ENCODE assay signal across 8 cellular contexts in the genomic region with DNA sequence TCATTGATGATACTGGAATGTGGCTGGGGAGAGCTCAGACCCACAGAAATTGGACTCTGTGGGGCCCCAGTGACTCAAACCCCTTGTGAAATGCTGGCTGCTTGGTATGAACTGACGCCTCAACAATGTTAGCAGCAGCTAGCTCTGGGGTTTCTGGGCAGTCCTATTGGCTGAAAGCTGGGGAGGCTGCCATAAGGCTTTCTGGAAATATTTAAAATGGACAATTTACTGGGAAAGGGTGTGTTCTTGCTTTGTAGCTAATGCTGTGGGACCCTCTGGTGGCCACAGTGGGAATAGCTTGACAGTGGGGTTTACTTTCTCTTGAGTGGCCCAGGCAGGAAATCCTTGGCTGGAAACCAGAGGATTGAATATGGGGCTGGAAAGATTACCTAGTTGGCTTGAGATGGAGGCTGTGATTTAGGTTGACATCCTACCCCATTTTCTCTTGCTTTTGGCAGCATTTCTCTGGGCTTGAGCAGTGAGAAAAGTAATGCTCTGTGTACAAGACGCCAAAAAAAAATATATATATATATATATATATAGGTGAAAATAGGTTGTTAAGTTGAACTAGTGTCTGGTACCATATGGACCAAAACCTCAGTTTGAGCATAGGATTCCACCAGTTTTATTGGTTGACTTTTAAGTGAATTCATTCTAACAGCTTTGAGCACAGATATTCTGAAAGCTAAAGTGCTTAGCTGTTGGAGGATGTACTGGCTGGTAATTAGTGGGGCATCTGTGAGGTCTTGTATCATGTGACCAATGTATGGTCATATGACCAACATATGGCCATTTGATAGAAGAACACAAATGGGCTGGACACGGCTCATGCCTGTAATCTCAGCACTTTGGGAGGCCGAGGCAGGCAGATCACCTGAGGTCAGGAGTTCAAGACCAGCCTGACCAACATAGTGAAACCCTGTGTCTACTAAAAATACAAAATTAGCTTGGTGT. TPM values are rescaled to one million over a fixed set of nuclear protein-coding genes. Genes with fewer than 3 reads are reported as not detected.
DNase-seq lines count a peak whose midpoint lies in the region; ATAC-seq and TF ChIP-seq lines count a peak whose summit lies in the region.

No MANE protein-coding gene starts in this region.

- H3K27ac ChIP-seq in lung (ENCODE audit: low read depth in 1 of 2, low read length in 1 of 2): peak overlapping the region in 1 of 2 donors; percentile 29

- peak overlapping the region; percentile 85 for H3K27ac Mint-ChIP-seq in dendritic cell treated with granulocyte-macrophage colony-stimulating factor and Interleukin-4, amounts not matched to agents 40 ng/mL and 50 ng/mL, for 4 days

- no peak overlapping the region for H3K4me3 Mint-ChIP-seq in dendritic cell treated with granulocyte-macrophage colony-stimulating factor and Interleukin-4, amounts not matched to agents 40 ng/mL and 50 ng/mL, for 4 days

- H3K9me3 ChIP-seq in lung (ENCODE audit: control insufficient read depth in 2 of 2, insufficient read depth in 1 of 2, low read length in 1 of 2): no peaks in the 10 kb centered on the region

- no peaks in the 10 kb centered on the region for H3K36me3 Mint-ChIP-seq in dendritic cell treated with granulocyte-macrophage colony-stimulating factor and Interleukin-4, amounts not matched to agents 40 ng/mL and 50 ng/mL, for 4 days (ENCODE audit: low read depth)

- TF ChIP-seq CTCF in lung (IDR thresholded peaks at IDR 0.05; ENCODE audit: control extremely low read depth, extremely low read depth): peak; percentile 96

- peaks cover 17% of the 10 kb centered on the region for H3K27me3 Mint-ChIP-seq in dendritic cell treated with granulocyte-macrophage colony-stimulating factor and Interleukin-4, amounts not matched to agents 40 ng/mL and 50 ng/mL, for 4 days

- 73 to 76% methylated on average over 4 of the region's 4 CpGs for WGBS in lung, 2 donors

- ATAC-seq in lung (ENCODE audit: insufficient read depth, low FRiP score) (peak; percentile 78), GM21576 (IDR thresholded peaks at IDR 0.05; ENCODE audit: unreplicated experiment) (no peak)

- H3K4me1 Mint-ChIP-seq in dendritic cell treated with granulocyte-macrophage colony-stimulating factor and Interleukin-4, amounts not matched to agents 40 ng/mL and 50 ng/mL, for 4 days (ENCODE audit: low read depth): peaks cover 39% of the 10 kb centered on the region

- H3K27me3 ChIP-seq in H7 (ENCODE audit: control insufficient read depth, insufficient read depth, low read length) (no peaks in the 10 kb centered on the region), lung (ENCODE audit: control insufficient read depth, insufficient read depth) (no peaks in the 10 kb centered on the region)

- DNase-seq in AG20443 (ENCODE audit: low spot score) (peak; percentile 87), H7 (peak; percentile 62), NCI-H510A (lab: John Stamatoyannopoulos, UW) (peak; percentile 22), lung (ENCODE audit: low spot score) (peak; percentile 91)
- peak; percentile 82 for DNase-seq in activated CD4-positive, alpha-beta T cell treated with anti-CD3 and anti-CD28 coated beads for 48 hours
- DNase-seq in stimulated activated CD4-positive, alpha-beta T cell treated with anti-CD3 and anti-CD28 coated beads, Interleukin-4, amount 100 ng/mL, for 48 hours (ENCODE audit: low read depth in 2 of 2): peak; percentile 60 to 63

- H3K4me1 ChIP-seq in lung (ENCODE audit: control insufficient read depth in 2 of 2, insufficient read depth in 2 of 2, low read length in 2 of 2): peaks cover 0 to 1% of the 10 kb centered on the region in 2 donors

- H3K9me3 Mint-ChIP-seq in dendritic cell treated with granulocyte-macrophage colony-stimulating factor and Interleukin-4, amounts not matched to agents 40 ng/mL and 50 ng/mL, for 4 days: no peaks in the 10 kb centered on the region

- no peaks in the 10 kb centered on the region for H3K36me3 ChIP-seq in H7 (replicated peaks; ENCODE audit: control insufficient read depth, insufficient read depth, low read length)
- no peaks in the 10 kb centered on the region for H3K36me3 ChIP-seq in lung (ENCODE audit: control insufficient read depth in 2 of 2, insufficient read depth in 2 of 2, low read length in 2 of 2)

- H3K4me3 ChIP-seq in H7 (ENCODE audit: insufficient read depth, low read depth, low read length) (no peak overlapping the region), lung (no peak overlapping the region)

- intact Hi-C loops in dendritic cell treated with granulocyte-macrophage colony-stimulating factor and Interleukin-4, amounts not matched to agents 40 ng/mL and 50 ng/mL, for 4 days (cut with micrococcal nuclease): loop anchor here (1.0 to 5.0 kb wide), 3 partner anchors 34 to 114 kb away; a partner anchor contains a TSS

RNA-seq across cellular contexts. Expression of a gene that starts 8.2 kb away (rescaled TPM):
- total RNA-seq in H7 (2014; rRNA removed; shearing (Covaris generic)): 102 and 116 TPM in 2 replicates
- 100 to 1,000 TPM; 205 to 801 TPM for total RNA-seq in lung
- polyA plus RNA-seq in lung: 1,000 to 10,000 TPM in 1 of 2 donors, 100 to 1,000 TPM in 1; 548 to 1,003 TPM

RNA-seq across cellular contexts. Expression of a gene that starts 34.9 kb away (rescaled TPM):
- total RNA-seq in H7 (2014; rRNA removed; shearing (Covaris generic)): 474 and 597 TPM in 2 replicates
- total RNA-seq in lung: 100 to 1,000 TPM in 1 of 2 donors, 10 to 100 TPM in 1; 69.4 to 610 TPM
- 1,000 to 10,000 TPM; 2,699 to 3,092 TPM for polyA plus RNA-seq in lung

Comparison
In these comparisons a context has a peak if more than half of its experiments do, and no peak if none do; other contexts are left out.
1. DNase-seq: peak in every context shown above with its lines; median percentile 91 in lung; 87 in AG20443; 82 in activated CD4-positive, alpha-beta T cell treated with anti-CD3 and anti-CD28 coated beads for 48 hours; 62 in H7; 62 in stimulated activated CD4-positive, alpha-beta T cell treated with anti-CD3 and anti-CD28 coated beads, Interleukin-4, amount 100 ng/mL, for 48 hours; 22 in NCI-H510A.